In the genomic region with DNA sequence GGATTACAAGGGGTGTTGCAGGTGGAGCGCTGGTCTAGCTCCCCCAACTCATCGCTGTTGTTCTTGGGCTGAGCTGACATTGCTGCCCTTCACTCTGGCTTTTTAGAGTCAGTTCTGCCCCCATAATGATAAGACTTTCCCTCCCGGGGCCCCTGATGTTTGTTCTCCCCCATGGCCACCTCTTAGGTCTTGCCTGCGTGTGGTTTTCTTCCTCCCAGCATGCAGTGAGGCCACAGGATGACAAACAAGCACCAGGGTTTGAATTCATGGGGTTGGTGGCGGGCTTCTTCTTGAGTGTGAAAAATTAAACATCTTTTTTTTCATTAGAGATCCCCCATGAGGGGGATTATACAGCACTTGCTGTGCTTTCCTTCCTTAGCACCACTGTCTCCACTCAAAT, we compare ENCODE assay signal across 1 cellular context.
A peak's percentile ranks its signal among the peaks of the same experiment; 100 is the strongest.
TF ChIP-seq lines count a peak whose summit lies in the region.

No MANE protein-coding gene starts in this region.

TF ChIP-seq in HEK293, 187 proteins besides CTCF, POLR2A, EP300 and RAD21 (continued from another document):
- TF ChIP-seq, protein P1, sequence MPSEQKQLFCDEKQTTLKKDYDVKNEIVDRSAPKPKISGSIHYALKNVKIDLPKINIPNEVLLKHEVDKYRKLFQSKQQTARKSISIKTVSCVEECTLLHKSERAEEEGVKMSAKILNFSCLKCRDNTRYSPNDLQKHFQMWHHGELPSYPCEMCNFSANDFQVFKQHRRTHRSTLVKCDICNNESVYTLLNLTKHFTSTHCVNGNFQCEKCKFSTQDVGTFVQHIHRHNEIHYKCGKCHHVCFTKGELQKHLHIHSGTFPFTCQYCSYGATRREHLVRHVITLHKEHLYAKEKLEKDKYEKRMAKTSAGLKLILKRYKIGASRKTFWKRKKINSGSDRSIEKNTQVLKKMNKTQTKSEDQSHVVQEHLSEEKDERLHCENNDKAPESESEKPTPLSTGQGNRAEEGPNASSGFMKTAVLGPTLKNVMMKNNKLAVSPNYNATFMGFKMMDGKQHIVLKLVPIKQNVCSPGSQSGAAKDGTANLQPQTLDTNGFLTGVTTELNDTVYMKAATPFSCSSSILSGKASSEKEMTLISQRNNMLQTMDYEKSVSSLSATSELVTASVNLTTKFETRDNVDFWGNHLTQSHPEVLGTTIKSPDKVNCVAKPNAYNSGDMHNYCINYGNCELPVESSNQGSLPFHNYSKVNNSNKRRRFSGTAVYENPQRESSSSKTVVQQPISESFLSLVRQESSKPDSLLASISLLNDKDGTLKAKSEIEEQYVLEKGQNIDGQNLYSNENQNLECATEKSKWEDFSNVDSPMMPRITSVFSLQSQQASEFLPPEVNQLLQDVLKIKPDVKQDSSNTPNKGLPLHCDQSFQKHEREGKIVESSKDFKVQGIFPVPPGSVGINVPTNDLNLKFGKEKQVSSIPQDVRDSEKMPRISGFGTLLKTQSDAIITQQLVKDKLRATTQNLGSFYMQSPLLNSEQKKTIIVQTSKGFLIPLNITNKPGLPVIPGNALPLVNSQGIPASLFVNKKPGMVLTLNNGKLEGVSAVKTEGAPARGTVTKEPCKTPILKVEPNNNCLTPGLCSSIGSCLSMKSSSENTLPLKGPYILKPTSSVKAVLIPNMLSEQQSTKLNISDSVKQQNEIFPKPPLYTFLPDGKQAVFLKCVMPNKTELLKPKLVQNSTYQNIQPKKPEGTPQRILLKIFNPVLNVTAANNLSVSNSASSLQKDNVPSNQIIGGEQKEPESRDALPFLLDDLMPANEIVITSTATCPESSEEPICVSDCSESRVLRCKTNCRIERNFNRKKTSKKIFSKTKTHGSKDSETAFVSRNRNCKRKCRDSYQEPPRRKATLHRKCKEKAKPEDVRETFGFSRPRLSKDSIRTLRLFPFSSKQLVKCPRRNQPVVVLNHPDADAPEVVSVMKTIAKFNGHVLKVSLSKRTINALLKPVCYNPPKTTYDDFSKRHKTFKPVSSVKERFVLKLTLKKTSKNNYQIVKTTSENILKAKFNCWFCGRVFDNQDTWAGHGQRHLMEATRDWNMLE (tag by site-specific recombination; conservative IDR thresholded peaks at IDR 0.05; ENCODE audit: low read depth) = no peak
- TF ChIP-seq, protein P2, sequence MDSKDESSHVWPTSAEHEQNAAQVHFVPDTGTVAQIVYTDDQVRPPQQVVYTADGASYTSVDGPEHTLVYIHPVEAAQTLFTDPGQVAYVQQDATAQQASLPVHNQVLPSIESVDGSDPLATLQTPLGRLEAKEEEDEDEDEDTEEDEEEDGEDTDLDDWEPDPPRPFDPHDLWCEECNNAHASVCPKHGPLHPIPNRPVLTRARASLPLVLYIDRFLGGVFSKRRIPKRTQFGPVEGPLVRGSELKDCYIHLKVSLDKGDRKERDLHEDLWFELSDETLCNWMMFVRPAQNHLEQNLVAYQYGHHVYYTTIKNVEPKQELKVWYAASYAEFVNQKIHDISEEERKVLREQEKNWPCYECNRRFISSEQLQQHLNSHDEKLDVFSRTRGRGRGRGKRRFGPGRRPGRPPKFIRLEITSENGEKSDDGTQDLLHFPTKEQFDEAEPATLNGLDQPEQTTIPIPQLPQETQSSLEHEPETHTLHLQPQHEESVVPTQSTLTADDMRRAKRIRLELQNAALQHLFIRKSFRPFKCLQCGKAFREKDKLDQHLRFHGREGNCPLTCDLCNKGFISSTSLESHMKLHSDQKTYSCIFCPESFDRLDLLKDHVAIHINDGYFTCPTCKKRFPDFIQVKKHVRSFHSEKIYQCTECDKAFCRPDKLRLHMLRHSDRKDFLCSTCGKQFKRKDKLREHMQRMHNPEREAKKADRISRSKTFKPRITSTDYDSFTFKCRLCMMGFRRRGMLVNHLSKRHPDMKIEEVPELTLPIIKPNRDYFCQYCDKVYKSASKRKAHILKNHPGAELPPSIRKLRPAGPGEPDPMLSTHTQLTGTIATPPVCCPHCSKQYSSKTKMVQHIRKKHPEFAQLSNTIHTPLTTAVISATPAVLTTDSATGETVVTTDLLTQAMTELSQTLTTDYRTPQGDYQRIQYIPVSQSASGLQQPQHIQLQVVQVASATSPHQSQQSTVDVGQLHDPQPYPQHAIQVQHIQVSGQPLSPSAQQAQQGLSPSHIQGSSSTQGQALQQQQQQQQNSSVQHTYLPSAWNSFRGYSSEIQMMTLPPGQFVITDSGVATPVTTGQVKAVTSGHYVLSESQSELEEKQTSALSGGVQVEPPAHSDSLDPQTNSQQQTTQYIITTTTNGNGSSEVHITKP (tag by site-specific recombination; IDR thresholded peaks at IDR 0.05) = peak; percentile 41
- TF ChIP-seq ZIC2 (tag by site-specific recombination; IDR thresholded peaks at IDR 0.05) (peak; percentile 94), FEZF1 (tag by site-specific recombination; IDR thresholded peaks at IDR 0.05) (peak; percentile 33; the same call in 1 of the 2 replicates)
- TF ChIP-seq, protein P3, sequence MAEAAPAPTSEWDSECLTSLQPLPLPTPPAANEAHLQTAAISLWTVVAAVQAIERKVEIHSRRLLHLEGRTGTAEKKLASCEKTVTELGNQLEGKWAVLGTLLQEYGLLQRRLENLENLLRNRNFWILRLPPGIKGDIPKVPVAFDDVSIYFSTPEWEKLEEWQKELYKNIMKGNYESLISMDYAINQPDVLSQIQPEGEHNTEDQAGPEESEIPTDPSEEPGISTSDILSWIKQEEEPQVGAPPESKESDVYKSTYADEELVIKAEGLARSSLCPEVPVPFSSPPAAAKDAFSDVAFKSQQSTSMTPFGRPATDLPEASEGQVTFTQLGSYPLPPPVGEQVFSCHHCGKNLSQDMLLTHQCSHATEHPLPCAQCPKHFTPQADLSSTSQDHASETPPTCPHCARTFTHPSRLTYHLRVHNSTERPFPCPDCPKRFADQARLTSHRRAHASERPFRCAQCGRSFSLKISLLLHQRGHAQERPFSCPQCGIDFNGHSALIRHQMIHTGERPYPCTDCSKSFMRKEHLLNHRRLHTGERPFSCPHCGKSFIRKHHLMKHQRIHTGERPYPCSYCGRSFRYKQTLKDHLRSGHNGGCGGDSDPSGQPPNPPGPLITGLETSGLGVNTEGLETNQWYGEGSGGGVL (tag by site-specific recombination; IDR thresholded peaks at IDR 0.05) = peak; percentile 31; the same call in 1 of the 2 replicates
TF ChIP-seq in HEK293: peak in this region for 7.
